In the genomic region with DNA sequence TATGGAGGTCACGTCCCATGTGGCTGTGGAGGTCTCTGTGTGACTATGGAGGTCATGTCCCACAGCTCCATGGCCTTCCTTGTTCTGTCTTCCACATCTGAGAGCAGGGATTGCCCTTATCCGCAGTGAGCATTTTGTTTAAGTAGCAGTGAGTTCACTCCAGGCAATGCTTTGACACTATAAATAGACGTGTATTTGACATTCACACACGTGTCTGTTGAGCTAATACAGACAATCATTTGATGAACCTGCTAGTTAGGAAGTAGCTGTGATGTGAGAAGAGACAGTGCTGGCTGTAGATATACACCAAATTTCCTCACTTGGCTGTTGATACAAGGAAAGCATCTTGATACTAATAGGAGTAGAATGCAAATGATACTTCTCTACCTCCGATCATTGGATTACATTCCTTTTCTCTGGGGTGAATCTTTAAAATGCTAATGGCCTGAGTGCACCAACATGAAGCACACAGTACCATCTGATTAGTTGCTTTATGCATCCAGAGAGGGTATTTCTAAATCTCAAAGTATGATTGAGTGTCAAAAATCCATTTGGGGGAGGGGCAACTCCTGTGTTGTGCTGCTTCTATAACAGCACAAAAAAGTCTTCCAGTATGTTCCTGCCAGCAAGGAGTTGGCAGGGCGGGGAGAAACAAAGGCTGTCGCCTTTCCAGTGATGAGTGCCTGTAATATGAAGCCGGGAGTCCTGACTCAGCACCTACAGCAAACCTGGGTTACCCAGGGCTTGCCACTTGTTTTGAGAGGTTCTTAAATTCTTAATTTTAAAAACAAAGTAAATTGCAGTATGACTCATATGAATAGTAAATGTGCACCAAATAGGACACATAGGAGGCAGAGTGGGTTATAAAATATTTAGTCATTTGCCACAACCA, we compare ENCODE assay signal across 9 cellular contexts. TPM values are rescaled to one million over a fixed set of nuclear protein-coding genes. Genes with fewer than 3 reads are reported as not detected.
A peak's percentile ranks its signal among the peaks of the same experiment; 100 is the strongest.
DNase-seq lines count a peak whose midpoint lies in the region; ATAC-seq and TF ChIP-seq lines count a peak whose summit lies in the region.
"Had no signal": no experiment of that assay in that cellular context is flagged by ENCODE, and none has a peak within 500 bp of the region (broad histone marks: within the 10 kb centered on the region; RNA-seq: fewer than 3 reads in every experiment).

No MANE protein-coding gene starts in this region.

- H3K36me3 ChIP-seq in MG63 (peaks cover 49% of the 10 kb centered on the region), breast epithelium (no peaks in the 10 kb centered on the region)

- peak overlapping the region; percentile 35 to 45 for H3K27ac ChIP-seq in breast epithelium

- H3K9me3 ChIP-seq in MG63 = no peaks in the 10 kb centered on the region
- H3K9me3 ChIP-seq in breast epithelium = no peaks in the 10 kb centered on the region

- ATAC-seq in GM21381 (IDR thresholded peaks at IDR 0.05; ENCODE audit: unreplicated experiment) (no peak), HG03571 (IDR thresholded peaks at IDR 0.05; ENCODE audit: unreplicated experiment) (no peak)

- DNase-seq in DMS79 (lab: John Stamatoyannopoulos, UW) (peak; percentile 97), MG63 (peak; percentile 70), breast epithelium (ENCODE audit: low spot score in 2 of 2) (peak in 1 of 2 donors; percentile 37), left kidney (ENCODE audit: low read depth, low spot score) (peak; percentile 73), KG1 (lab: John Stamatoyannopoulos, UW) (no peak), NCI-H524 (lab: John Stamatoyannopoulos, UW) (no peak)

- H3K27me3 ChIP-seq in MG63 = no peaks in the 10 kb centered on the region
- H3K27me3 ChIP-seq in breast epithelium = no peaks in the 10 kb centered on the region

- no peak for TF ChIP-seq CTCF in breast epithelium (IDR thresholded peaks at IDR 0.05)

- H3K4me3 ChIP-seq in MG63 (no peak overlapping the region), breast epithelium (no peak overlapping the region)

- intact Hi-C loops in breast epithelium (cut with DNase I; ENCODE audit: low total_unique reads) = no loop called here

- peaks cover 0 to 8% of the 10 kb centered on the region in 2 donors for H3K4me1 ChIP-seq in breast epithelium

- TF ChIP-seq POLR2A in breast epithelium (IDR thresholded peaks at IDR 0.05) = no peak

RNA-seq across cellular contexts. Expression of gene CUL4A, which starts 7.0 kb away (rescaled TPM):
- 157 and 2,206 TPM in 2 replicates for total RNA-seq in MG63 (2014; rRNA removed; shearing (Covaris generic); ENCODE audit: low replicate concordance)
- 100 to 1,000 TPM; 108 to 145 (median 142) TPM for total RNA-seq in breast epithelium

RNA-seq across cellular contexts. Expression of gene PCID2, which starts 7.9 kb away (rescaled TPM):
- total RNA-seq in MG63 (2014; rRNA removed; shearing (Covaris generic); ENCODE audit: low replicate concordance) = 74.5 and 106 TPM in 2 replicates
- 10 to 100 TPM; 50.2 to 79.2 (median 76.7) TPM for total RNA-seq in breast epithelium

RNA-seq across cellular contexts. Expression of gene PROZ, which starts 58.0 kb away (rescaled TPM):
- total RNA-seq in MG63 (2014; rRNA removed; shearing (Covaris generic); ENCODE audit: low replicate concordance) = not detected in 2 replicates
- total RNA-seq in breast epithelium = not detected
- total RNA-seq: subcutaneous adipose tissue had no signal

Comparison
In these comparisons a context has a peak if more than half of its experiments do, and no peak if none do; other contexts are left out.
1. DNase-seq: peak in DMS79 (single experiment), MG63 (single experiment) and left kidney (single experiment); none in KG1 (single experiment) and NCI-H524 (0 of 2).